31 cellular contexts compared by ENCODE assay signal in genomic region chr2:113922335-113922734, GRCh38.
"Had no signal": no experiment of that assay in that cellular context is flagged by ENCODE, and none has a peak within 500 bp of the region (broad histone marks: within the 10 kb centered on the region; RNA-seq: fewer than 3 reads in every experiment).

No MANE protein-coding gene starts in this region.

- H3K27ac Mint-ChIP-seq: activated CD4-positive, alpha-beta memory T cell treated with anti-CD3 and anti-CD28 coated beads for 36 hours; activated CD4-positive, alpha-beta T cell treated with anti-CD3 and anti-CD28 coated beads, Interleukin-2, amount 10 ng/mL, durations not matched to agents 24 days and 14 days; activated naive CD4-positive, alpha-beta T cell treated with anti-CD3 and anti-CD28 coated beads, Interleukin-2, amount 50 U/mL, for 24 hours; activated naive CD8-positive, alpha-beta T cell treated with anti-CD3 and anti-CD28 coated beads, Interleukin-2, amount 50 U/mL, for 24 hours; activated T-helper 2 cell treated with anti-CD3 and anti-CD28 coated beads, Interferon-gamma antibody, Interleukin-2, Interleukin-4, amounts not matched to agents 10 μg/mL and 5 μg/mL and 100 μg/mL, durations not matched to agents 14 hours and 24 hours and 36 hours; immature natural killer cell; naive thymus-derived CD8-positive, alpha-beta T cell; stimulated activated naive B cell treated with anti-CD40 and anti-IgM and Interleukin-4, amounts not matched to agents 10 μg/mL and 1 μg/mL and 100 μg/mL, for 72 hours had no signal

- DNase-seq: activated CD4-positive, alpha-beta memory T cell treated with anti-CD3 and anti-CD28 coated beads for 36 hours; activated CD4-positive, alpha-beta T cell treated with anti-CD3 and anti-CD28 coated beads, Interleukin-2, amount 10 ng/mL, durations not matched to agents 24 days and 14 days; activated CD4-positive, CD25-positive, alpha-beta regulatory T cell treated with anti-CD3 and anti-CD28 coated beads, Interleukin-2, amount 50 U/mL, for 72 hours; activated naive CD8-positive, alpha-beta T cell treated with anti-CD3 and anti-CD28 coated beads, Interleukin-2, amount 50 U/mL, for 24 hours; activated T-cell treated with anti-CD3 and anti-CD28 coated beads, Interleukin-2, amount 50 U/mL, for 48 hours; amygdala; caudate nucleus; cortex of kidney; foreskin fibroblast; heart left ventricle; hypothalamus; immature natural killer cell; kidney; left colon; mammary epithelial cell; midbrain; naive thymus-derived CD8-positive, alpha-beta T cell; occipital lobe; stimulated activated CD4-positive, alpha-beta T cell treated with anti-CD3 and anti-CD28 coated beads, Interleukin-1b, Interleukin-23, amount 100 ng/mL, for 48 hours; stimulated activated CD4-positive, alpha-beta T cell treated with anti-CD3 and anti-CD28 coated beads, Interleukin-4, amount 100 ng/mL, for 4 hours; stimulated activated CD8-positive, alpha-beta memory T cell treated with anti-CD3 and anti-CD28 coated beads, Interleukin-4, amount 100 ng/mL, for 48 hours; stimulated activated naive B cell treated with anti-CD40 and anti-IgM and Interleukin-4, amounts not matched to agents 10 μg/mL and 1 μg/mL and 100 μg/mL, for 72 hours had no signal

- H3K9ac ChIP-seq: parathyroid adenoma had no signal

- H3K27me3 Mint-ChIP-seq: activated CD4-positive, alpha-beta memory T cell treated with anti-CD3 and anti-CD28 coated beads for 36 hours; activated CD4-positive, alpha-beta T cell treated with anti-CD3 and anti-CD28 coated beads, Interleukin-2, amount 10 ng/mL, durations not matched to agents 24 days and 14 days; activated naive CD4-positive, alpha-beta T cell treated with anti-CD3 and anti-CD28 coated beads, Interleukin-2, amount 50 U/mL, for 24 hours; activated naive CD8-positive, alpha-beta T cell treated with anti-CD3 and anti-CD28 coated beads, Interleukin-2, amount 50 U/mL, for 24 hours; naive thymus-derived CD8-positive, alpha-beta T cell; stimulated activated naive B cell treated with anti-CD40 and anti-IgM and Interleukin-4, amounts not matched to agents 10 μg/mL and 1 μg/mL and 100 μg/mL, for 72 hours had no signal

- FAIRE-seq: endothelial cell of umbilical vein, kidney, urothelium cell line had no signal

- H3K4me1 ChIP-seq: parathyroid adenoma, right atrium auricular region, tibial nerve had no signal

- H2AFZ ChIP-seq: parathyroid adenoma had no signal

- H3K4me3 ChIP-seq: heart left ventricle, right atrium auricular region, smooth muscle cell, tibial nerve had no signal

- H3K4me1 Mint-ChIP-seq: neural crest cell had no signal

- ATAC-seq: heart left ventricle; left colon; naive thymus-derived CD8-positive, alpha-beta T cell had no signal

- H3K9me3 ChIP-seq: heart left ventricle, right atrium auricular region, tibial nerve had no signal

- H3K4me2 ChIP-seq: smooth muscle cell had no signal

- H3K27me3 ChIP-seq: heart left ventricle, right atrium auricular region, tibial nerve had no signal

- H3K4me3 Mint-ChIP-seq: activated CD4-positive, alpha-beta memory T cell treated with anti-CD3 and anti-CD28 coated beads for 36 hours; activated CD4-positive, alpha-beta T cell treated with anti-CD3 and anti-CD28 coated beads, Interleukin-2, amount 10 ng/mL, durations not matched to agents 24 days and 14 days; activated naive CD4-positive, alpha-beta T cell treated with anti-CD3 and anti-CD28 coated beads, Interleukin-2, amount 50 U/mL, for 24 hours; activated naive CD8-positive, alpha-beta T cell treated with anti-CD3 and anti-CD28 coated beads, Interleukin-2, amount 50 U/mL, for 24 hours; immature natural killer cell; naive thymus-derived CD8-positive, alpha-beta T cell; neural crest cell; stimulated activated naive B cell treated with anti-CD40 and anti-IgM and Interleukin-4, amounts not matched to agents 10 μg/mL and 1 μg/mL and 100 μg/mL, for 72 hours had no signal

- H3K9me3 Mint-ChIP-seq: activated CD4-positive, alpha-beta memory T cell treated with anti-CD3 and anti-CD28 coated beads for 36 hours; activated CD4-positive, alpha-beta T cell treated with anti-CD3 and anti-CD28 coated beads, Interleukin-2, amount 10 ng/mL, durations not matched to agents 24 days and 14 days; activated naive CD4-positive, alpha-beta T cell treated with anti-CD3 and anti-CD28 coated beads, Interleukin-2, amount 50 U/mL, for 24 hours; activated naive CD8-positive, alpha-beta T cell treated with anti-CD3 and anti-CD28 coated beads, Interleukin-2, amount 50 U/mL, for 24 hours; activated T-helper 2 cell treated with anti-CD3 and anti-CD28 coated beads, Interferon-gamma antibody, Interleukin-2, Interleukin-4, amounts not matched to agents 10 μg/mL and 5 μg/mL and 100 μg/mL, durations not matched to agents 14 hours and 24 hours and 36 hours; immature natural killer cell; naive thymus-derived CD8-positive, alpha-beta T cell; neural crest cell had no signal

- H3K27ac ChIP-seq: heart left ventricle, parathyroid adenoma, right atrium auricular region, tibial nerve had no signal
